In the genomic region with DNA sequence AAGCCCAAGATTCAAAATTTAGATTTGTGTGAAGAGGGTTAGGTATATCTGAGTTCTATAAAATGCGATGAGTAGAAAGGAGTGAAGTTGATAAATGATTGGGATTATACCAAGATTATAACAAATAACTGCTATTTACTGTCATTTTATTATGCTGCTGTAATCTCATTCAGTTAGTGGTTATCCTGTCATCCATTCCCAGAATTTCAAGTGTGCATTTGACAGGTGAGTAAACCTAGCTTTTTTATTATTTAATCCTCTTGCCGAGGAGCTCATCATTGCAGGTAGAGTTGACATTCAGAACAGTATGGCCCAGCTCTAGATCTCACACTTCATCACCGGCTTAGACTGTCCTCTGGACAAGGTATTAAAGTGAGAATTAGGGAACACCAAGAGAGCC, we compare ENCODE assay signal across 25 cellular contexts.
"Had no signal": no experiment of that assay in that cellular context is flagged by ENCODE, and none has a peak within 500 bp of the region (broad histone marks: within the 10 kb centered on the region; RNA-seq: fewer than 3 reads in every experiment).

No MANE protein-coding gene starts in this region.

- FAIRE-seq: small intestine, urothelium cell line had no signal

- H3K4me3 ChIP-seq: neural progenitor cell, ovary, psoas muscle, right lobe of liver, sigmoid colon, stomach, thoracic aorta, thyroid gland, tibial nerve, upper lobe of left lung, vagina had no signal

- H3K79me2 ChIP-seq: parathyroid adenoma had no signal

- ATAC-seq: natural killer cell treated with Interleukin-12 subunit alpha and Interleukin-12 subunit beta and Interleukin-15 and Interleukin-18, amount 100 ng/mL, for 72 hours; psoas muscle; right cardiac atrium; right lobe of liver; stimulated activated effector memory CD8-positive, alpha-beta T cell treated with anti-CD3 and anti-CD28 coated beads, Interleukin-12 subunit alpha, Interleukin-12 subunit beta, amount 100 ng/mL, for 72 hours; stimulated activated naive B cell treated with anti-CD40 and anti-IgM and Interleukin-4, amounts not matched to agents 10 μg/mL and 1 μg/mL and 100 μg/mL, for 72 hours had no signal

- H3K4me2 ChIP-seq: neural progenitor cell had no signal

- H3K27ac ChIP-seq: neural progenitor cell, ovary, parathyroid adenoma, psoas muscle, right lobe of liver, sigmoid colon, stomach, thoracic aorta, thyroid gland, tibial nerve, upper lobe of left lung, vagina had no signal

- H3K27me3 ChIP-seq: neural progenitor cell, ovary, right lobe of liver, sigmoid colon, stomach, thyroid gland, tibial nerve, upper lobe of left lung, vagina had no signal

- DNase-seq: nephron progenitor cell; occipital lobe; ovary; psoas muscle; right lobe of liver; sigmoid colon; small intestine; stimulated activated CD4-positive, alpha-beta T cell treated with anti-CD3 and anti-CD28 coated beads, Interleukin-15, amount 100 ng/mL, for 24 hours; stimulated activated CD4-positive, alpha-beta T cell treated with anti-CD3 and anti-CD28 coated beads, Interleukin-2, amount 100 ng/mL, for 24 hours; stimulated activated CD4-positive, alpha-beta T cell treated with anti-CD3 and anti-CD28 coated beads, Interleukin-2, amount 100 ng/mL, for 48 hours; stimulated activated CD4-positive, alpha-beta T cell treated with anti-CD3 and anti-CD28 coated beads, Interleukin-4, amount 100 ng/mL, for 24 hours; stimulated activated naive B cell treated with anti-CD40 and anti-IgM and Interleukin-4, amounts not matched to agents 10 μg/mL and 1 μg/mL and 100 μg/mL, for 72 hours; stimulated activated naive CD4-positive, alpha-beta T cell treated with Interleukin-2 at 50 U/mL for 16 hours; stomach; thyroid gland had no signal

- H3K36me3 ChIP-seq: neural progenitor cell, ovary, right lobe of liver, sigmoid colon, stomach, thoracic aorta, thyroid gland, tibial nerve, upper lobe of left lung, vagina had no signal

- H3K4me1 ChIP-seq: parathyroid adenoma, psoas muscle, right lobe of liver, sigmoid colon, stomach, thyroid gland, tibial nerve, upper lobe of left lung, vagina had no signal

- H2AFZ ChIP-seq: parathyroid adenoma had no signal

- H3K9me3 ChIP-seq: ovary, psoas muscle, right lobe of liver, sigmoid colon, thoracic aorta, thyroid gland, tibial nerve, upper lobe of left lung, vagina had no signal

- H3K9ac ChIP-seq: neural progenitor cell, parathyroid adenoma had no signal
